In the genomic region with DNA sequence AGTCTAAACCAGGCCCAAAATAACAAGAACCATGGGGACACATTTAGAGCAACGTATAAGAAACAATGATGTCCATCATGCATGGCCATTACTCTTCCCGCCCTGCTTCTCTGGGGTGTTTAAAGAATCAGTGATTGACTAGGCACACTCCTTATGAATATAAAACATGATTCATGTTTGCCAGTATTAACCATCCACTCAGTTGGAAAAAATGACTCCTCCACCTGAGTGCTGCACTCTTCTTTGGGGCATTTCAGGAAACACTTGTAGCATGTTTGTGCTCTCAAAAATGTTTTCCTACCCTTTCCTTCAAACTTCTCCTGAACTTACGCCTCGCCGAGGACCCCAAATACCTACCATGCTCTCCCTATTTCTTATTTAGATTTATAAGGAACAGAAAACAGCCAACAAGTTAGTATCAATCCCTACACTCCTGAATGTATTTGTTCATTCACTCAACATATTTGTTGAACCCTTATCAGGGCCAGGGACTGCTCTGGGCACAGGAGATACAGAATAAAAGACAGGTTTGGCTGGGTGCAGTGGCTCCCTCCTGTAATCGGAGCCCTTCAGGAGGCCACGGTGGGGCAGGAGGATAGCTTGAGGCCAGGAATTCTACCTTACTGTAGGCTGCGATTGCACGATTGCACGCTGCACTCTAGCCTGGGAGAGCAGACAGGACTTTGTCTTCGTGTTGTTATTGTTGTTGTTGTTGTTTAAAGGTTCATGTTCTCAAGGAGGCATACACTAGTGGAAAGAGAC, we compare ENCODE assay signal across 13 cellular contexts.
A peak's percentile ranks its signal among the peaks of the same experiment; 100 is the strongest.
DNase-seq lines count a peak whose midpoint lies in the region; ATAC-seq and TF ChIP-seq lines count a peak whose summit lies in the region.
"Had no signal": no experiment of that assay in that cellular context is flagged by ENCODE, and none has a peak within 500 bp of the region (broad histone marks: within the 10 kb centered on the region; RNA-seq: fewer than 3 reads in every experiment).

No MANE protein-coding gene starts in this region.

- no peak for TF ChIP-seq POLR2A in Peyer's patch (IDR thresholded peaks at IDR 0.05)

- H3F3A ChIP-seq in SK-N-SH (replicated peaks; ENCODE audit: insufficient read depth) = peaks cover 7% of the 10 kb centered on the region

- no peak overlapping the region for H2AFZ ChIP-seq in SK-N-SH (ENCODE audit: low read depth)
- no peak overlapping the region for H2AFZ ChIP-seq in osteoblast (ENCODE audit: low read length)

- H3K4me1 ChIP-seq in Peyer's patch = peaks cover 0 to 39% (median 7%) of the 10 kb centered on the region in 4 donors
- peaks cover 24 to 29% of the 10 kb centered on the region in 2 experiments for H3K4me1 ChIP-seq in SK-N-SH (ENCODE audit: control insufficient read depth in 1 of 2, insufficient read depth in 2 of 2, low read depth in 1 of 2, low read length in 1 of 2)
- peaks cover 38% of the 10 kb centered on the region for H3K4me1 ChIP-seq in osteoblast (ENCODE audit: insufficient read depth, low read length)

- ATAC-seq in GM19467 (IDR thresholded peaks at IDR 0.05; ENCODE audit: unreplicated experiment) (no peak), HG02970 (IDR thresholded peaks at IDR 0.05; ENCODE audit: low FRiP score, unreplicated experiment) (no peak)

- H4K20me1 ChIP-seq in SK-N-SH (ENCODE audit: insufficient read depth) (no peaks in the 10 kb centered on the region), osteoblast (ENCODE audit: insufficient read depth, low read length) (no peaks in the 10 kb centered on the region)

- no peak overlapping the region for H3K4me2 ChIP-seq in SK-N-SH
- H3K4me2 ChIP-seq in osteoblast (ENCODE audit: insufficient read depth, low read length) = no peak overlapping the region

- TF ChIP-seq CTCF in CD14-positive monocyte (IDR thresholded peaks at IDR 0.05) = no peak
- TF ChIP-seq CTCF in Peyer's patch (IDR thresholded peaks at IDR 0.05) = no peak
- no peak for TF ChIP-seq CTCF in epithelial cell of esophagus (IDR thresholded peaks at IDR 0.05; ENCODE audit: insufficient read depth, low read depth, low read length, missing control alignments)
- TF ChIP-seq CTCF in neural crest cell (conservative IDR thresholded peaks at IDR 0.05) = no peak
- no peak for TF ChIP-seq CTCF in SK-N-SH (IDR thresholded peaks at IDR 0.05)
- no peak for TF ChIP-seq CTCF in osteoblast (IDR thresholded peaks at IDR 0.05; ENCODE audit: extremely low read depth, low read depth, low read length)

- H3K27ac Mint-ChIP-seq in CD14-positive monocyte = peak overlapping the region in 5 of 7 donors; percentile 67 to 100 (median 91)
- H3K27ac Mint-ChIP-seq in neural crest cell (ENCODE audit: unreplicated experiment) = peak overlapping the region; percentile 99
- H3K27ac Mint-ChIP-seq: T-helper 1 cell treated with Interleukin-12 subunit alpha and Interleukin-12 subunit beta and Interleukin-4 antibody, amounts not matched to agents 30 μg/mL and 1 μg/mL, for 36 hours had no signal

- H3K79me2 ChIP-seq in SK-N-SH (ENCODE audit: insufficient read depth) (no peaks in the 10 kb centered on the region), osteoblast (ENCODE audit: insufficient read depth, low read length) (no peaks in the 10 kb centered on the region)

- no peak overlapping the region for H3K9ac ChIP-seq in SK-N-SH

- H3K9me3 Mint-ChIP-seq in CD14-positive monocyte (peaks cover 0 to 4% (median 2%) of the 10 kb centered on the region in 7 donors), neural crest cell (no peaks in the 10 kb centered on the region)
- H3K9me3 Mint-ChIP-seq: T-helper 1 cell treated with Interleukin-12 subunit alpha and Interleukin-12 subunit beta and Interleukin-4 antibody, amounts not matched to agents 30 μg/mL and 1 μg/mL, for 36 hours had no signal

- TF ChIP-seq RAD21 in SK-N-SH (IDR thresholded peaks at IDR 0.05; ENCODE audit: low read length) = no peak

- H3K27me3 Mint-ChIP-seq in CD14-positive monocyte (ENCODE audit: low read depth in 3 of 3) (peaks cover 17 to 21% (median 20%) of the 10 kb centered on the region in 3 donors), neural crest cell (ENCODE audit: low read depth) (no peaks in the 10 kb centered on the region)

- 97% methylated on average over 11 of the region's 11 CpGs for WGBS in SK-N-SH (ENCODE audit: low lambda C conversion rate)

- H3K4me3 ChIP-seq in Peyer's patch (no peak overlapping the region), epithelial cell of esophagus (ENCODE audit: low read length) (no peak overlapping the region), SK-N-SH (ENCODE audit: low read depth in 2 of 2, low read length in 1 of 2) (no peak overlapping the region), osteoblast (ENCODE audit: insufficient read depth, low read length) (no peak overlapping the region)

- DNase-seq in CD14-positive monocyte (ENCODE audit: low spot score) = no peak
- no peak for DNase-seq in Peyer's patch
- peak; percentile 26 for DNase-seq in epithelial cell of esophagus (ENCODE audit: low read depth)
- DNase-seq in neural crest cell (ENCODE audit: low read depth, low spot score) = no peak
- no peak for DNase-seq in SK-N-SH
- no peak for DNase-seq in osteoblast (ENCODE audit: insufficient read length, low spot score, missing footprints)
- DNase-seq: brain microvascular endothelial cell, left ventricle myocardium superior, NCI-H146 had no signal

- H3K27ac ChIP-seq in Peyer's patch (peak overlapping the region in 3 of 4 donors; percentile 80 to 85 (median 82)), SK-N-SH (ENCODE audit: low read depth in 2 of 2, low read length in 1 of 2) (no peak overlapping the region; a peak in 1 of 4 replicates), osteoblast (ENCODE audit: low read depth, low read length) (no peak overlapping the region)

- no peaks in the 10 kb centered on the region for H3K36me3 ChIP-seq in Peyer's patch
- H3K36me3 ChIP-seq in SK-N-SH (replicated peaks in 1 of 2; ENCODE audit: control insufficient read depth in 1 of 2, insufficient read depth in 2 of 2, low read length in 1 of 2) = no peaks in the 10 kb centered on the region
- H3K36me3 ChIP-seq in osteoblast (ENCODE audit: insufficient read depth, low read length) = no peaks in the 10 kb centered on the region
- H3K36me3 ChIP-seq: brain microvascular endothelial cell, right lobe of liver had no signal

- H3K4me3 Mint-ChIP-seq in CD14-positive monocyte = peak overlapping the region; percentile 4 to 46
- H3K4me3 Mint-ChIP-seq in neural crest cell = peak overlapping the region; percentile 88

- intact Hi-C loops in CD14-positive monocyte (cut with micrococcal nuclease) = loop anchor here (5.0 to 10.0 kb wide), 3 partner anchors 57 to 181 kb away; a partner anchor contains a TSS

- no peak for TF ChIP-seq EP300 in SK-N-SH (IDR thresholded peaks at IDR 0.05; ENCODE audit: borderline replicate concordance in 1 of 2, low read depth in 1 of 2, low read length in 1 of 2)

- H3K36me3 Mint-ChIP-seq in CD14-positive monocyte = peaks cover 4 to 8% of the 10 kb centered on the region in 2 donors
- H3K36me3 Mint-ChIP-seq in neural crest cell (ENCODE audit: low read depth) = no peaks in the 10 kb centered on the region

- no peaks in the 10 kb centered on the region for H3K9me3 ChIP-seq in Peyer's patch
- no peaks in the 10 kb centered on the region for H3K9me3 ChIP-seq in SK-N-SH
- H3K9me3 ChIP-seq in osteoblast (ENCODE audit: low read depth, low read length) = no peaks in the 10 kb centered on the region
- H3K9me3 ChIP-seq: right lobe of liver had no signal

- no peaks in the 10 kb centered on the region for H3K9me2 ChIP-seq in SK-N-SH

- POLR2A ChIA-PET in SK-N-SH (lab: Yijun Ruan, JAX) = no interaction called here

- H3K27me3 ChIP-seq in Peyer's patch (no peaks in the 10 kb centered on the region), SK-N-SH (ENCODE audit: insufficient read depth) (no peaks in the 10 kb centered on the region), osteoblast (ENCODE audit: insufficient read depth, low read length) (no peaks in the 10 kb centered on the region)
- H3K27me3 ChIP-seq: brain microvascular endothelial cell, right lobe of liver had no signal

- H3K4me1 Mint-ChIP-seq in CD14-positive monocyte (peaks cover 69% of the 10 kb centered on the region), neural crest cell (peaks cover 93% of the 10 kb centered on the region)

- CTCF ChIA-PET in SK-N-SH (lab: Yijun Ruan, JAX) = interaction anchor here (1.4 kb wide), 1 partner anchor 75 kb away, joined by 4 read pairs; no protein-coding TSS in a partner anchor

TF ChIP-seq in SK-N-SH, 30 proteins besides CTCF, POLR2A, EP300 and RAD21:
- TF ChIP-seq FOXM1 (IDR thresholded peaks at IDR 0.05; ENCODE audit: low read depth) (no peak), CHD2 (IDR thresholded peaks at IDR 0.05; ENCODE audit: low read length, partially characterized antibody) (no peak)

Comparison
In these comparisons a context has a peak if more than half of its experiments do, and no peak if none do; other contexts are left out.
1. H3K27ac ChIP-seq: peak in Peyer's patch (3 of 4); none in SK-N-SH (0 of 2) and osteoblast (single experiment).